ENCODE assay signal across 31 cellular contexts in genomic region chr11:122815900-122816299, GRCh38. TPM values are rescaled to one million over a fixed set of nuclear protein-coding genes. Genes with fewer than 3 reads are reported as not detected.
"Had no signal": no experiment of that assay in that cellular context is flagged by ENCODE, and none has a peak within 500 bp of the region (broad histone marks: within the 10 kb centered on the region; RNA-seq: fewer than 3 reads in every experiment).

No MANE protein-coding gene starts in this region.

- H3K9me3 ChIP-seq: adrenal gland, body of pancreas, gastrocnemius medialis, pancreas, suprapubic skin, vagina had no signal

- H3K36me3 ChIP-seq: adrenal gland, gastrocnemius medialis, pancreas, right atrium auricular region, suprapubic skin, tibial nerve, vagina, WERI-Rb-1 had no signal

- H3K4me1 ChIP-seq: adrenal gland, pancreas, right atrium auricular region, tibial nerve had no signal

- H3K4me3 ChIP-seq: adrenal gland, body of pancreas, gastrocnemius medialis, left ventricle myocardium inferior, pancreas, right atrium auricular region, suprapubic skin, tibial nerve, vagina had no signal

- H3K27me3 ChIP-seq: adrenal gland, body of pancreas, gastrocnemius medialis, pancreas, right atrium auricular region, suprapubic skin, tibial nerve, vagina had no signal

- DNase-seq: activated CD4-positive, alpha-beta T cell treated with anti-CD3 and anti-CD28 coated beads for 48 hours; activated CD4-positive, alpha-beta T cell treated with anti-CD3 and anti-CD28 coated beads, Interleukin-2, amount 50 U/mL, for 48 hours; activated CD8-positive, alpha-beta memory T cell treated with anti-CD3 and anti-CD28 coated beads for 24 hours; activated effector memory CD4-positive, alpha-beta T cell treated with Interleukin-2 at 50 U/mL for 16 hours; activated naive CD4-positive, alpha-beta T cell treated with anti-CD3 and anti-CD28 coated beads for 36 hours; activated naive CD8-positive, alpha-beta T cell treated with anti-CD3 and anti-CD28 coated beads for 36 hours; adrenal gland; aorta; body of pancreas; dermis blood vessel endothelial cell; effector CD8-positive, alpha-beta T cell; gastrocnemius medialis; glutamatergic neuron; left ventricle myocardium inferior; mammary epithelial cell; naive thymus-derived CD4-positive, alpha-beta T cell; nucleus accumbens; pancreas; stimulated activated CD4-positive, alpha-beta T cell treated with anti-CD3 and anti-CD28 coated beads, Interleukin-15, amount 100 ng/mL, for 24 hours; stimulated activated CD4-positive, alpha-beta T cell treated with anti-CD3 and anti-CD28 coated beads, Interleukin-2, amount 100 ng/mL, for 24 hours; stimulated activated naive B cell treated with anti-CD40 and anti-IgM and Interleukin-4, amounts not matched to agents 10 μg/mL and 1 μg/mL and 100 μg/mL, for 72 hours; T-cell; WERI-Rb-1 had no signal

- ATAC-seq: activated CD4-positive, CD25-positive, alpha-beta regulatory T cell treated with anti-CD3 and anti-CD28 coated beads, Interleukin-2, amount 50 U/mL, for 24 hours; gastrocnemius medialis; naive thymus-derived CD4-positive, alpha-beta T cell; T-cell had no signal

- H3K27ac ChIP-seq: gastrocnemius medialis, left ventricle myocardium inferior, right atrium auricular region, suprapubic skin, vagina, WERI-Rb-1 had no signal

RNA-seq across cellular contexts. Expression of gene CRTAM, which starts 22.4 kb away (rescaled TPM):
- total RNA-seq: body of pancreas, dermis blood vessel endothelial cell, epithelial cell of proximal tubule, left ventricle myocardium inferior, pulmonary artery endothelial cell, vagina had no signal
- polyA plus RNA-seq: aorta, neural cell, pancreas had no signal
